7 cellular contexts compared by ENCODE assay signal in the genomic region with DNA sequence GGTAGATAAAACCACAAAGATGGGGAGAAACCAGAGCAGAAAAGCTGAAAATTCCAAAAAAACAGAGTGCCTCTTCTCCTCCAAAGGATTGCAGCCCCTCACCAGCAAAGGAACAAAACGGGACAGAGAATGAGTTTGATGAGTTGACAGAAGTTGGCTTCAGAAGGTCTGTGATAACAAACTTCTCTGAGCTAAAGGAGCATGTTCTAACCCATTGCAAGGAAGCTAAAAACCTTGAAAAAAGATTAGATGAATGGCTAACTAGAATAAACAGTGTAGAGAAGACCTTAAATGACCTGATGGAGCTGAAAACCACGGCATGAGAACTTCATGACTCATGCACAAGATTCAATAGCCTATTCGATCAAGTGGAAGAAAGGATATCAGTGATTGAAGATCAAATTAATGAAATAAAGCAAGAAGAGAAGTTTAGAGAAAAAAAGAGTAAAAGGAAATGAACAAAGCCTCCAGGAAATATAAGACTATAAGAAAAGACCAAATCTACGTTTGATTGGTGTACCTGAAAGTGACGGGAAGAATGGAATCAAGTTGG.
DNase-seq lines count a peak whose midpoint lies in the region; ATAC-seq and TF ChIP-seq lines count a peak whose summit lies in the region.
"Not testable (repeated sequence)": the region's sequence is repeated elsewhere in the genome, so short reads cannot be mapped to it uniquely, and the experiment has no call there.

No MANE protein-coding gene starts in this region.

- H3K27ac Mint-ChIP-seq in CD8-positive, alpha-beta memory T cell, result peak overlapping the region; percentile 0 to 88 (median 72)
- peak overlapping the region; percentile 37 for H3K27ac Mint-ChIP-seq in T-helper 17 cell
- H3K27ac Mint-ChIP-seq in activated T-cell treated with anti-CD3 and anti-CD28 coated beads, Interleukin-2, amount 50 U/mL, for 72 hours, result peak overlapping the region; percentile 78
- peak overlapping the region; percentile 4 for H3K27ac Mint-ChIP-seq in activated naive CD8-positive, alpha-beta T cell treated with anti-CD3 and anti-CD28 coated beads, Interleukin-2, amount 10 ng/mL, durations not matched to agents 7 days and 5 days
- H3K27ac Mint-ChIP-seq in chondrocyte (ENCODE audit: unreplicated experiment), result peak overlapping the region; percentile 45
- H3K27ac Mint-ChIP-seq in immature natural killer cell, result peak overlapping the region; percentile 20 to 92 (median 80)
- H3K27ac Mint-ChIP-seq in natural killer cell treated with Interleukin-12 subunit alpha and Interleukin-12 subunit beta and Interleukin-15 and Interleukin-18, amount 100 ng/mL, for 72 hours, result peak overlapping the region; percentile 36

- not testable (repeated sequence) for TF ChIP-seq CTCF in chondrocyte (IDR thresholded peaks at IDR 0.05)

- peak overlapping the region in 5 of 7 donors; percentile 32 to 52 (median 41) for H3K4me3 Mint-ChIP-seq in CD8-positive, alpha-beta memory T cell
- H3K4me3 Mint-ChIP-seq in T-helper 17 cell; activated naive CD8-positive, alpha-beta T cell treated with anti-CD3 and anti-CD28 coated beads, Interleukin-2, amount 10 ng/mL, durations not matched to agents 7 days and 5 days; chondrocyte (ENCODE audit: unreplicated experiment): not testable (repeated sequence)
- peak overlapping the region in 1 of 2 donors; percentile 57 for H3K4me3 Mint-ChIP-seq in activated T-cell treated with anti-CD3 and anti-CD28 coated beads, Interleukin-2, amount 50 U/mL, for 72 hours
- H3K4me3 Mint-ChIP-seq in immature natural killer cell, result peak overlapping the region; percentile 38 to 67 (median 59)
- peak overlapping the region; percentile 39 for H3K4me3 Mint-ChIP-seq in natural killer cell treated with Interleukin-12 subunit alpha and Interleukin-12 subunit beta and Interleukin-15 and Interleukin-18, amount 100 ng/mL, for 72 hours

- H3K36me3 Mint-ChIP-seq in CD8-positive, alpha-beta memory T cell, result peaks cover 53 to 83% (median 66%) of the 10 kb centered on the region in 3 donors
- H3K36me3 Mint-ChIP-seq in T-helper 17 cell (ENCODE audit: low read depth), result peaks cover 16% of the 10 kb centered on the region
- peaks cover 28 to 56% of the 10 kb centered on the region in 2 donors for H3K36me3 Mint-ChIP-seq in activated T-cell treated with anti-CD3 and anti-CD28 coated beads, Interleukin-2, amount 50 U/mL, for 72 hours (ENCODE audit: insufficient read depth in 2 of 2)
- H3K36me3 Mint-ChIP-seq in activated naive CD8-positive, alpha-beta T cell treated with anti-CD3 and anti-CD28 coated beads, Interleukin-2, amount 10 ng/mL, durations not matched to agents 7 days and 5 days, result peaks cover 89% of the 10 kb centered on the region
- H3K36me3 Mint-ChIP-seq in chondrocyte (ENCODE audit: low read depth), result not testable (repeated sequence)
- peaks cover 44 to 65% (median 51%) of the 10 kb centered on the region in 3 donors for H3K36me3 Mint-ChIP-seq in immature natural killer cell
- peaks cover 50% of the 10 kb centered on the region for H3K36me3 Mint-ChIP-seq in natural killer cell treated with Interleukin-12 subunit alpha and Interleukin-12 subunit beta and Interleukin-15 and Interleukin-18, amount 100 ng/mL, for 72 hours

- not testable (repeated sequence) for H3K27me3 Mint-ChIP-seq in CD8-positive, alpha-beta memory T cell; T-helper 17 cell; activated T-cell treated with anti-CD3 and anti-CD28 coated beads, Interleukin-2, amount 50 U/mL, for 72 hours (ENCODE audit: low read depth); activated naive CD8-positive, alpha-beta T cell treated with anti-CD3 and anti-CD28 coated beads, Interleukin-2, amount 10 ng/mL, durations not matched to agents 7 days and 5 days; chondrocyte (ENCODE audit: low read depth); immature natural killer cell (ENCODE audit: low read depth in 3 of 3); natural killer cell treated with Interleukin-12 subunit alpha and Interleukin-12 subunit beta and Interleukin-15 and Interleukin-18, amount 100 ng/mL, for 72 hours

- H3K9me3 Mint-ChIP-seq in CD8-positive, alpha-beta memory T cell, result peaks cover 0 to 12% (median 5%) of the 10 kb centered on the region in 5 donors
- H3K9me3 Mint-ChIP-seq in activated T-cell treated with anti-CD3 and anti-CD28 coated beads, Interleukin-2, amount 50 U/mL, for 72 hours, result peaks cover 9 to 13% of the 10 kb centered on the region in 2 donors
- peaks cover 21% of the 10 kb centered on the region for H3K9me3 Mint-ChIP-seq in activated naive CD8-positive, alpha-beta T cell treated with anti-CD3 and anti-CD28 coated beads, Interleukin-2, amount 10 ng/mL, durations not matched to agents 7 days and 5 days
- H3K9me3 Mint-ChIP-seq in chondrocyte (ENCODE audit: low read depth), result peaks cover 34% of the 10 kb centered on the region
- not testable (repeated sequence) for H3K9me3 Mint-ChIP-seq in immature natural killer cell; natural killer cell treated with Interleukin-12 subunit alpha and Interleukin-12 subunit beta and Interleukin-15 and Interleukin-18, amount 100 ng/mL, for 72 hours

- not testable (repeated sequence) for H3K27ac ChIP-seq in CD8-positive, alpha-beta memory T cell (ENCODE audit: low read depth, low read length)

- not testable (repeated sequence) for H3K4me1 ChIP-seq in CD8-positive, alpha-beta memory T cell (ENCODE audit: insufficient read depth, low read length)

- POLR2A ChIA-PET in CD8-positive, alpha-beta memory T cell (lab: Charles Lee); activated naive CD8-positive, alpha-beta T cell treated with anti-CD3 and anti-CD28 coated beads, Interleukin-2, amount 10 ng/mL, durations not matched to agents 7 days and 5 days (lab: Charles Lee): not testable (repeated sequence)

- H3K36me3 ChIP-seq in CD8-positive, alpha-beta memory T cell (ENCODE audit: insufficient read depth, low read length), result not testable (repeated sequence)

- not testable (repeated sequence) for DNase-seq in CD8-positive, alpha-beta memory T cell; T-helper 17 cell; activated T-cell treated with anti-CD3 and anti-CD28 coated beads, Interleukin-2, amount 50 U/mL, for 72 hours; activated naive CD8-positive, alpha-beta T cell treated with anti-CD3 and anti-CD28 coated beads, Interleukin-2, amount 10 ng/mL, durations not matched to agents 7 days and 5 days; chondrocyte (ENCODE audit: low spot score); immature natural killer cell; natural killer cell treated with Interleukin-12 subunit alpha and Interleukin-12 subunit beta and Interleukin-15 and Interleukin-18, amount 100 ng/mL, for 72 hours (ENCODE audit: low spot score)

- H3K27me3 ChIP-seq in CD8-positive, alpha-beta memory T cell (ENCODE audit: insufficient read depth, low read length, poor library complexity, severe bottlenecking), result not testable (repeated sequence)

- not testable (repeated sequence) for H3K4me3 ChIP-seq in CD8-positive, alpha-beta memory T cell (ENCODE audit: low read length)

- peaks cover 54 to 63% (median 63%) of the 10 kb centered on the region in 3 donors for H3K4me1 Mint-ChIP-seq in CD8-positive, alpha-beta memory T cell
- H3K4me1 Mint-ChIP-seq in T-helper 17 cell (peaks cover 16% of the 10 kb centered on the region), chondrocyte (ENCODE audit: low read depth) (peaks cover 14% of the 10 kb centered on the region), immature natural killer cell (peaks cover 78 to 91% of the 10 kb centered on the region in 2 donors)
- H3K4me1 Mint-ChIP-seq in activated T-cell treated with anti-CD3 and anti-CD28 coated beads, Interleukin-2, amount 50 U/mL, for 72 hours (ENCODE audit: low read depth), result peaks cover 35% of the 10 kb centered on the region
- H3K4me1 Mint-ChIP-seq in activated naive CD8-positive, alpha-beta T cell treated with anti-CD3 and anti-CD28 coated beads, Interleukin-2, amount 10 ng/mL, durations not matched to agents 7 days and 5 days, result peaks cover 18% of the 10 kb centered on the region
- H3K4me1 Mint-ChIP-seq in natural killer cell treated with Interleukin-12 subunit alpha and Interleukin-12 subunit beta and Interleukin-15 and Interleukin-18, amount 100 ng/mL, for 72 hours (ENCODE audit: low read depth in 2 of 2), result peaks cover 58 to 73% of the 10 kb centered on the region in 2 donors

- not testable (repeated sequence) for H3K9me3 ChIP-seq in CD8-positive, alpha-beta memory T cell (ENCODE audit: low read length); T-helper 17 cell (ENCODE audit: control insufficient read depth, low read length, poor library complexity, severe bottlenecking)

- not testable (repeated sequence) for ATAC-seq in T-helper 17 cell; activated T-cell treated with anti-CD3 and anti-CD28 coated beads, Interleukin-2, amount 50 U/mL, for 72 hours (replicated peaks in 1 of 2); activated naive CD8-positive, alpha-beta T cell treated with anti-CD3 and anti-CD28 coated beads, Interleukin-2, amount 10 ng/mL, durations not matched to agents 7 days and 5 days (ENCODE audit: low read depth); natural killer cell treated with Interleukin-12 subunit alpha and Interleukin-12 subunit beta and Interleukin-15 and Interleukin-18, amount 100 ng/mL, for 72 hours

- CTCF ChIA-PET in CD8-positive, alpha-beta memory T cell (lab: Charles Lee), result not testable (repeated sequence)

Comparison
In these comparisons a context has a peak if more than half of its experiments do, and no peak if none do; other contexts are left out.
1. H3K27ac Mint-ChIP-seq: peak in every context shown above with its lines; median percentile 80 in immature natural killer cell; 78 in activated T-cell treated with anti-CD3 and anti-CD28 coated beads, Interleukin-2, amount 50 U/mL, for 72 hours; 72 in CD8-positive, alpha-beta memory T cell; 45 in chondrocyte; 37 in T-helper 17 cell; 36 in natural killer cell treated with Interleukin-12 subunit alpha and Interleukin-12 subunit beta and Interleukin-15 and Interleukin-18, amount 100 ng/mL, for 72 hours; 4 in activated naive CD8-positive, alpha-beta T cell treated with anti-CD3 and anti-CD28 coated beads, Interleukin-2, amount 10 ng/mL, durations not matched to agents 7 days and 5 days.